ENCODE assay signal across 14 cellular contexts in genomic region chrX:110741213-110741796, GRCh38. TPM values are rescaled to one million over a fixed set of nuclear protein-coding genes. Genes with fewer than 3 reads are reported as not detected.
DNase-seq lines count a peak whose midpoint lies in the region; ATAC-seq and TF ChIP-seq lines count a peak whose summit lies in the region.
"Had no signal": no experiment of that assay in that cellular context is flagged by ENCODE, and none has a peak within 500 bp of the region (broad histone marks: within the 10 kb centered on the region; RNA-seq: fewer than 3 reads in every experiment).

No MANE protein-coding gene starts in this region.

- H3K9me3 ChIP-seq in mesodermal cell (ENCODE audit: control insufficient read depth, low read length) (no peaks in the 10 kb centered on the region), spleen (no peaks in the 10 kb centered on the region), right lobe of liver (no peaks in the 10 kb centered on the region)

- peak; percentile 11 for DNase-seq in DMS53 treated with DMSO at 0.1 percent for 48 hours (lab: John Stamatoyannopoulos, UW; ENCODE audit: unreplicated experiment)
- peak; percentile 71 for DNase-seq in NCI-H226
- DNase-seq in spleen: no peak
- DNase-seq in right lobe of liver: no peak
- DNase-seq in GM19238 (ENCODE audit: insufficient read length, low spot score): no peak
- DNase-seq: CD4-positive, CD25-positive, alpha-beta regulatory T cell; erythroblast; NCI-H1436; NCI-H82 had no signal

- H3K4me3 ChIP-seq in mesodermal cell (ENCODE audit: extremely low read depth, insufficient read depth, low read length, poor library complexity, severe bottlenecking) (no peak overlapping the region), spleen (no peak overlapping the region), right lobe of liver (no peak overlapping the region)

- no CpG with 5 or more reads among the region's 1 CpG for WGBS in mesodermal cell (ENCODE audit: insufficient coverage in 2 of 2), 2 experiments
- 67 to 93% (median 76%) methylated on average over 1 of the region's 1 CpG; no CpG with 5 or more reads in 1 of the 5 donors for WGBS in spleen, 5 donors
- WGBS in right lobe of liver (ENCODE audit: insufficient coverage, low coverage, low lambda C conversion rate, missing lambda C conversion rate): no CpG with 5 or more reads among the region's 1 CpG

- H3K27me3 ChIP-seq in spleen (replicated peaks in 1 of 7) (no peaks in the 10 kb centered on the region), right lobe of liver (no peaks in the 10 kb centered on the region)

- H3K36me3 ChIP-seq in mesodermal cell (ENCODE audit: control insufficient read depth, insufficient read depth, low read length) (no peaks in the 10 kb centered on the region), spleen (no peaks in the 10 kb centered on the region), right lobe of liver (no peaks in the 10 kb centered on the region)

- H3K27ac ChIP-seq in mesodermal cell (ENCODE audit: low read depth, low read length, severe bottlenecking) (peak overlapping the region; percentile 53), spleen (no peak overlapping the region), right lobe of liver (no peak overlapping the region)

- peaks cover 11% of the 10 kb centered on the region for H3K4me1 ChIP-seq in mesodermal cell (ENCODE audit: control insufficient read depth, insufficient read depth, low read length, poor library complexity, severe bottlenecking)
- H3K4me1 ChIP-seq in spleen: no peaks in the 10 kb centered on the region
- H3K4me1 ChIP-seq in right lobe of liver: no peaks in the 10 kb centered on the region

- intact Hi-C loops in spleen (cut with DNase I; ENCODE audit: low total_unique reads) (no loop called here), right lobe of liver (cut with DNase I) (no loop called here)

- no peak for TF ChIP-seq CTCF in spleen (IDR thresholded peaks at IDR 0.05 in 8 of 11, conservative IDR thresholded peaks at IDR 0.05 in 3 of 11)
- no peak for TF ChIP-seq CTCF in right lobe of liver (IDR thresholded peaks at IDR 0.05)

- TF ChIP-seq POLR2A in spleen (IDR thresholded peaks at IDR 0.05) (no peak), right lobe of liver (IDR thresholded peaks at IDR 0.05) (no peak)

- peak; percentile 47 for ATAC-seq in esophagus mucosa
- ATAC-seq in right lobe of liver: no peak
- no peak for ATAC-seq in GM21619 (IDR thresholded peaks at IDR 0.05; ENCODE audit: unreplicated experiment)
- ATAC-seq: SK-N-SH treated with all-trans-retinoic acid at 6 μM for 48 hours had no signal

RNA-seq across cellular contexts. Expression of gene CHRDL1, which starts 54.3 kb away (rescaled TPM):
- total RNA-seq in esophagus mucosa (1.7 TPM), spleen (10 to 100 TPM; 12.7 to 92.6 (median 24.0) TPM), right lobe of liver (under 1 TPM; 0.05 to 0.56 (median 0.21) TPM)
- 0.88 TPM for polyA plus RNA-seq in mesodermal cell (2013, experiment 1 of 2)
- 0.71 TPM for polyA plus RNA-seq in mesodermal cell (2013, experiment 2 of 2)
- 1 to 10 TPM; 1.7 to 9.2 (median 4.1) TPM for polyA plus RNA-seq in spleen
- total RNA-seq: activated T-helper 1 cell treated with anti-CD3 and anti-CD28 coated beads, Interleukin-12 subunit alpha, Interleukin-12 subunit beta, Interleukin-2, Interleukin-4 antibody, amounts not matched to agents 30 ng/mL and 10 ng/mL and 1 ng/mL, durations not matched to agents 14 hours and 24 hours and 36 hours; CD4-positive, CD25-positive, alpha-beta regulatory T cell had no signal
- polyA plus RNA-seq: CD4-positive, CD25-positive, alpha-beta regulatory T cell had no signal

Comparison
In these comparisons a context has a peak if more than half of its experiments do, and no peak if none do; other contexts are left out.
1. DNase-seq: peak in DMS53 treated with DMSO at 0.1 percent for 48 hours (single experiment) and NCI-H226 (single experiment); none in spleen (single experiment), right lobe of liver (0 of 3) and GM19238 (single experiment).